8 cellular contexts compared by ENCODE assay signal in genomic region chr10:74056081-74056818, GRCh38. TPM values are rescaled to one million over a fixed set of nuclear protein-coding genes. Genes with fewer than 3 reads are reported as not detected.
DNase-seq lines count a peak whose midpoint lies in the region; ATAC-seq and TF ChIP-seq lines count a peak whose summit lies in the region.

No MANE protein-coding gene starts in this region.

- DNase-seq in coronary artery (ENCODE audit: low spot score) (no peak), osteocyte (ENCODE audit: extremely low spot score, unreplicated experiment) (no peak), NCI-H446 treated with DMSO at 0.1 percent for 48 hours (lab: John Stamatoyannopoulos, UW) (no peak), COLO668 (lab: John Stamatoyannopoulos, UW; ENCODE audit: unreplicated experiment) (no peak)

- no peaks in the 10 kb centered on the region for H3K27me3 Mint-ChIP-seq in osteocyte (ENCODE audit: unreplicated experiment)

- H3K4me3 Mint-ChIP-seq in osteocyte (ENCODE audit: unreplicated experiment) = no peak overlapping the region

- no peak for TF ChIP-seq RAD21 in Ishikawa (IDR thresholded peaks at IDR 0.05; ENCODE audit: low read depth)

- H3K4me1 Mint-ChIP-seq in osteocyte (ENCODE audit: unreplicated experiment) = peaks cover 53% of the 10 kb centered on the region

- TF ChIP-seq CTCF in coronary artery (IDR thresholded peaks at IDR 0.05) (no peak), osteocyte (IDR thresholded peaks at IDR 0.05) (no peak)

- ATAC-seq in GM18858 (IDR thresholded peaks at IDR 0.05; ENCODE audit: unreplicated experiment) = peak; percentile 49
- no peak for ATAC-seq in HG02798 (IDR thresholded peaks at IDR 0.05; ENCODE audit: poor library complexity, unreplicated experiment)
- no peak for ATAC-seq in HG03378 (IDR thresholded peaks at IDR 0.05; ENCODE audit: unreplicated experiment)

- H3K27ac ChIP-seq in coronary artery = peak overlapping the region; percentile 56 to 69

- H3K27ac Mint-ChIP-seq in osteocyte (ENCODE audit: unreplicated experiment) = peak overlapping the region; percentile 76

- H3K4me3 ChIP-seq in coronary artery = peak overlapping the region; percentile 26

- H3K36me3 Mint-ChIP-seq in osteocyte (ENCODE audit: unreplicated experiment) = peaks cover 3% of the 10 kb centered on the region

- no peak for TF ChIP-seq EP300 in Ishikawa (IDR thresholded peaks at IDR 0.05; ENCODE audit: borderline replicate concordance)

- H3K9me3 Mint-ChIP-seq in osteocyte (ENCODE audit: unreplicated experiment) = no peaks in the 10 kb centered on the region

TF ChIP-seq in Ishikawa, 13 proteins besides CTCF, POLR2A, EP300 and RAD21:
- TF ChIP-seq REST (IDR thresholded peaks at IDR 0.05; ENCODE audit: low read depth) (no peak), FOXM1 (IDR thresholded peaks at IDR 0.05; ENCODE audit: borderline replicate concordance, low read depth) (no peak), YY1 (IDR thresholded peaks at IDR 0.05; ENCODE audit: low read depth) (0 out of 2 replicates have a peak, but pooled peaks have one; percentile 48)

RNA-seq across cellular contexts. Expression of gene VCL, which starts 58.3 kb away (rescaled TPM):
- total RNA-seq in osteocyte = 338 and 340 TPM in 2 replicates
